Comparison of ENCODE assay signal across 11 cellular contexts in genomic region chr5:51381801-51382507, GRCh38. TPM values are rescaled to one million over a fixed set of nuclear protein-coding genes. Genes with fewer than 3 reads are reported as not detected.
DNase-seq lines count a peak whose midpoint lies in the region; ATAC-seq and TF ChIP-seq lines count a peak whose summit lies in the region.
"Had no signal": no experiment of that assay in that cellular context is flagged by ENCODE, and none has a peak within 500 bp of the region (broad histone marks: within the 10 kb centered on the region; RNA-seq: fewer than 3 reads in every experiment).

No MANE protein-coding gene starts in this region.

- POLR2A ChIA-PET in RWPE1 (lab: Yijun Ruan, JAX; ENCODE audit: low non-redundant PET) = no interaction called here

- CTCF ChIA-PET in RWPE1 (lab: Yijun Ruan, JAX) = interaction anchor here (0.5 to 2.3 kb wide), 11 partner anchors 52 to 1460 kb away, joined by 3 to 9 read pairs (median 4); no protein-coding TSS in a partner anchor

- no peak for ATAC-seq in GM21723 (IDR thresholded peaks at IDR 0.05; ENCODE audit: unreplicated experiment)

- H3K27me3 ChIP-seq in smooth muscle cell (ENCODE audit: low read depth) = peaks cover 87% of the 10 kb centered on the region

- H4K20me1 ChIP-seq in smooth muscle cell (ENCODE audit: low read depth) = no peaks in the 10 kb centered on the region

- DNase-seq in NCI-H1417 (lab: John Stamatoyannopoulos, UW) (peak; percentile 55 to 74 (median 69)), NCI-H1417 treated with DMSO at 0.1 percent for 48 hours (lab: John Stamatoyannopoulos, UW) (no peak), RWPE1 (ENCODE audit: low spot score) (no peak), glomerular visceral epithelial cell (ENCODE audit: extremely low spot score) (peak; percentile 37), smooth muscle cell (lab: John Stamatoyannopoulos, UW; ENCODE audit: unreplicated experiment) (no peak), C1 segment of cervical spinal cord (lab: John Stamatoyannopoulos, UW) (no peak), caudate nucleus (lab: John Stamatoyannopoulos, UW) (no peak)
- DNase-seq: T-helper 1 cell had no signal

- H3F3A ChIP-seq in smooth muscle cell (ENCODE audit: low read depth) = no peaks in the 10 kb centered on the region

- 1% methylated on average over 19 of the region's 19 CpGs for WGBS in smooth muscle cell (ENCODE audit: low lambda C conversion rate)

- peak overlapping the region; percentile 75 for H3K4me3 ChIP-seq in smooth muscle cell

- H2AFZ ChIP-seq in smooth muscle cell (ENCODE audit: low read depth) = peak overlapping the region; percentile 64

- peak overlapping the region; percentile 15 for H3K9ac ChIP-seq in smooth muscle cell (ENCODE audit: low read depth)

- peaks cover 20% of the 10 kb centered on the region for H3K79me2 ChIP-seq in smooth muscle cell (ENCODE audit: low read depth)

- peak overlapping the region; percentile 90 for H3K4me2 ChIP-seq in smooth muscle cell

- no peaks in the 10 kb centered on the region for H3K9me3 ChIP-seq in smooth muscle cell (replicated peaks; ENCODE audit: low read depth)
- H3K9me3 ChIP-seq: upper lobe of left lung had no signal

- TF ChIP-seq CTCF in RWPE1 (conservative IDR thresholded peaks at IDR 0.05; ENCODE audit: low read depth) (no peak), smooth muscle cell (IDR thresholded peaks at IDR 0.05; ENCODE audit: borderline replicate concordance, insufficient read depth, poor library complexity, severe bottlenecking) (no peak)

- H3K36me3 ChIP-seq in smooth muscle cell (ENCODE audit: low read depth) = no peaks in the 10 kb centered on the region
- H3K36me3 ChIP-seq: esophagus muscularis mucosa, upper lobe of left lung had no signal

- H3K4me1 ChIP-seq in smooth muscle cell (ENCODE audit: low read depth) = peaks cover 26% of the 10 kb centered on the region

- peak overlapping the region; percentile 92 for H3K27ac ChIP-seq in RWPE1
- no peak overlapping the region for H3K27ac ChIP-seq in smooth muscle cell (ENCODE audit: low read depth)
- H3K27ac ChIP-seq in caudate nucleus (ENCODE audit: low read depth, low read length) = no peak overlapping the region
- H3K27ac ChIP-seq: esophagus muscularis mucosa, upper lobe of left lung had no signal

RNA-seq across cellular contexts. Expression of gene ISL1, which starts 1.3 kb away (rescaled TPM):
- total RNA-seq in smooth muscle cell = 6.7 and 16.0 TPM in 2 replicates
- 3.6 and 17.3 TPM in 2 replicates for polyA plus RNA-seq in smooth muscle cell
- total RNA-seq: esophagus muscularis mucosa, upper lobe of left lung had no signal

Comparison
In these comparisons a context has a peak if more than half of its experiments do, and no peak if none do; other contexts are left out.
1. DNase-seq: peak in NCI-H1417 (3 of 3) and glomerular visceral epithelial cell (single experiment); none in NCI-H1417 treated with DMSO at 0.1 percent for 48 hours (single experiment), RWPE1 (single experiment), smooth muscle cell (single experiment), C1 segment of cervical spinal cord (0 of 14) and caudate nucleus (0 of 61).